17 cellular contexts compared by ENCODE assay signal in the genomic region with DNA sequence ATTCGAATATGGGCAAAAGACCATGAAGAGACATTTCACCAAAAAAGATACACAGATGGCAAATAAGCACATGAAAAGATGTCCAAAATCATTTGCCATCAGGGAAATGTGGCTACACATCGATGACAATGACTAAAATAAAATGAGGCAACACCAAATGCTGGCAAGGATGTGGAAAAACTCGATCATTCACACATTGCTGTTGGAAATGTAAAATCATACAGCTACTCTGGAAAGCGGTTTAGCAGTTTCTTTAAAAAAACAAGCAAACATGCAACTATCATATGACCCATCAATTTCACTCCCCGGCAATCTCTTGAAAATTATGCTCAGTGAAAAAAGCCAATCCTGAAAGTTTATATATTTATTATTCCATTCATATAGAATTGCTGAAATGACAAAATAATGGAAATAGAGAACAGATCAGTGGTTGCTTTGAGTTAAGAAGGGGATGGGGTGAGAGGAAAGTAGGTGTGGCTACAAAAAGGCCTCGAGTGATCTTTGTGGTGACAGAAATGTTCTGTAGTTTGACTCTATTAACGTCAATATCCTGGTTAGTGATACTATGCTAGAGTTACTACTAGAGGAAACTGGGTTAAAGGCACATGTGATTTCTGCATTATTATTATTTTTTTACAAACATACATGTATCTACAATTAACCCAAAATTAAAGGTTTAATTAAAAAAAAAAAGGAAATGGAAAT. TPM values are rescaled to one million over a fixed set of nuclear protein-coding genes. Genes with fewer than 3 reads are reported as not detected.
DNase-seq lines count a peak whose midpoint lies in the region; ATAC-seq and TF ChIP-seq lines count a peak whose summit lies in the region.
"Had no signal": no experiment of that assay in that cellular context is flagged by ENCODE, and none has a peak within 500 bp of the region (broad histone marks: within the 10 kb centered on the region; RNA-seq: fewer than 3 reads in every experiment).

No MANE protein-coding gene starts in this region.

- peaks cover 13% of the 10 kb centered on the region for H3K4me1 ChIP-seq in CD8-positive, alpha-beta T cell (ENCODE audit: insufficient read depth, low read length)
- peaks cover 4 to 29% (median 20%) of the 10 kb centered on the region in 4 donors for H3K4me1 ChIP-seq in esophagus muscularis mucosa

- no peaks in the 10 kb centered on the region for H3K27me3 Mint-ChIP-seq in activated CD4-positive, alpha-beta T cell treated with anti-CD3 and anti-CD28 coated beads for 36 hours
- no peaks in the 10 kb centered on the region for H3K27me3 Mint-ChIP-seq in CD8-positive, alpha-beta T cell (ENCODE audit: low read depth)
- no peaks in the 10 kb centered on the region for H3K27me3 Mint-ChIP-seq in activated CD8-positive, alpha-beta T cell treated with anti-CD3 and anti-CD28 coated beads, Interleukin-2, amount 10 ng/mL, durations not matched to agents 7 days and 5 days (ENCODE audit: low read depth)

- no peak overlapping the region for H3K4me3 ChIP-seq in CD8-positive, alpha-beta T cell (ENCODE audit: low read depth, low read length)
- no peak overlapping the region for H3K4me3 ChIP-seq in esophagus muscularis mucosa
- H3K4me3 ChIP-seq: smooth muscle cell had no signal

- peak overlapping the region; percentile 61 for H3K27ac Mint-ChIP-seq in activated CD4-positive, alpha-beta T cell treated with anti-CD3 and anti-CD28 coated beads for 36 hours
- no peak overlapping the region for H3K27ac Mint-ChIP-seq in CD8-positive, alpha-beta T cell
- H3K27ac Mint-ChIP-seq in activated CD8-positive, alpha-beta T cell treated with anti-CD3 and anti-CD28 coated beads, Interleukin-2, amount 10 ng/mL, durations not matched to agents 7 days and 5 days = no peak overlapping the region

- H3K36me3 ChIP-seq in CD8-positive, alpha-beta T cell (ENCODE audit: insufficient read depth, low read length) = no peaks in the 10 kb centered on the region
- no peaks in the 10 kb centered on the region for H3K36me3 ChIP-seq in esophagus muscularis mucosa

- H3K9me3 ChIP-seq in CD8-positive, alpha-beta T cell (ENCODE audit: low read length) = peaks cover 5% of the 10 kb centered on the region
- peaks cover 0 to 17% (median 8%) of the 10 kb centered on the region in 4 donors for H3K9me3 ChIP-seq in esophagus muscularis mucosa

- ATAC-seq in activated CD4-positive, alpha-beta T cell treated with anti-CD3 and anti-CD28 coated beads for 36 hours = peak; percentile 69
- ATAC-seq in CD8-positive, alpha-beta T cell = peak; percentile 84
- ATAC-seq in activated CD8-positive, alpha-beta T cell treated with anti-CD3 and anti-CD28 coated beads, Interleukin-2, amount 10 ng/mL, durations not matched to agents 7 days and 5 days = peak; percentile 47
- ATAC-seq: HCT116 had no signal

- H3K4me1 Mint-ChIP-seq in activated CD4-positive, alpha-beta T cell treated with anti-CD3 and anti-CD28 coated beads for 36 hours = peaks cover 52% of the 10 kb centered on the region
- H3K4me1 Mint-ChIP-seq in CD8-positive, alpha-beta T cell (ENCODE audit: low read depth) = peaks cover 45% of the 10 kb centered on the region
- peaks cover 25% of the 10 kb centered on the region for H3K4me1 Mint-ChIP-seq in activated CD8-positive, alpha-beta T cell treated with anti-CD3 and anti-CD28 coated beads, Interleukin-2, amount 10 ng/mL, durations not matched to agents 7 days and 5 days (ENCODE audit: low read depth)

- intact Hi-C loops in activated CD4-positive, alpha-beta T cell treated with anti-CD3 and anti-CD28 coated beads for 36 hours (cut with DNase I, micrococcal nuclease) = no loop called here
- intact Hi-C loops in CD8-positive, alpha-beta T cell (cut with DNase I, micrococcal nuclease) = no loop called here
- intact Hi-C loops in esophagus muscularis mucosa (cut with DNase I) = no loop called here

- CTCF ChIA-PET in activated CD4-positive, alpha-beta T cell treated with anti-CD3 and anti-CD28 coated beads for 36 hours (lab: Charles Lee) = no interaction called here
- CTCF ChIA-PET in CD8-positive, alpha-beta T cell (lab: Charles Lee) = no interaction called here
- CTCF ChIA-PET in activated CD8-positive, alpha-beta T cell treated with anti-CD3 and anti-CD28 coated beads, Interleukin-2, amount 10 ng/mL, durations not matched to agents 7 days and 5 days (lab: Charles Lee) = no interaction called here

- H3K4me3 Mint-ChIP-seq in activated CD4-positive, alpha-beta T cell treated with anti-CD3 and anti-CD28 coated beads for 36 hours = no peak overlapping the region
- H3K4me3 Mint-ChIP-seq in CD8-positive, alpha-beta T cell = no peak overlapping the region
- H3K4me3 Mint-ChIP-seq in activated CD8-positive, alpha-beta T cell treated with anti-CD3 and anti-CD28 coated beads, Interleukin-2, amount 10 ng/mL, durations not matched to agents 7 days and 5 days = no peak overlapping the region

- no peak overlapping the region for H3K27ac ChIP-seq in CD8-positive, alpha-beta T cell (ENCODE audit: low read depth, low read length)
- H3K27ac ChIP-seq in esophagus muscularis mucosa (replicated peaks in 1 of 4) = no peak overlapping the region
- H3K27ac ChIP-seq: 22Rv1 had no signal

- TF ChIP-seq CTCF in CD8-positive, alpha-beta T cell (IDR thresholded peaks at IDR 0.05) = no peak
- TF ChIP-seq CTCF in esophagus muscularis mucosa (IDR thresholded peaks at IDR 0.05) = no peak

- TF ChIP-seq POLR2A in esophagus muscularis mucosa (IDR thresholded peaks at IDR 0.05; ENCODE audit: low read depth) = no peak

- peak; percentile 9 for DNase-seq in activated CD4-positive, alpha-beta T cell treated with anti-CD3 and anti-CD28 coated beads for 36 hours
- no peak for DNase-seq in activated CD4-positive, alpha-beta T cell treated with anti-CD3 and anti-CD28 coated beads, Interleukin-2, amount 50 U/mL, for 48 hours
- DNase-seq in CD8-positive, alpha-beta T cell = no peak
- DNase-seq in activated CD8-positive, alpha-beta T cell treated with anti-CD3 and anti-CD28 coated beads, Interleukin-2, amount 10 ng/mL, durations not matched to agents 7 days and 5 days = no peak
- peak; percentile 5 for DNase-seq in fibroblast of gingiva (ENCODE audit: low read depth)
- no peak for DNase-seq in esophagus muscularis mucosa (ENCODE audit: extremely low spot score)
- no peak for DNase-seq in OCI-M2 (lab: John Stamatoyannopoulos, UW; ENCODE audit: unreplicated experiment)
- no peak for DNase-seq in SW480 (ENCODE audit: low spot score)
- DNase-seq: Calu3; NCI-H1092; NCI-H2029 treated with DMSO at 0.1 percent for 48 hours; NCI-H446; NK-92 treated with Interleukin-12 subunit alpha and Interleukin-12 subunit beta, amount 100 ng/mL, for 24 hours; substantia nigra had no signal

- peaks cover 34% of the 10 kb centered on the region for H3K36me3 Mint-ChIP-seq in activated CD4-positive, alpha-beta T cell treated with anti-CD3 and anti-CD28 coated beads for 36 hours (ENCODE audit: low read depth)
- peaks cover 31% of the 10 kb centered on the region for H3K36me3 Mint-ChIP-seq in CD8-positive, alpha-beta T cell
- peaks cover 45% of the 10 kb centered on the region for H3K36me3 Mint-ChIP-seq in activated CD8-positive, alpha-beta T cell treated with anti-CD3 and anti-CD28 coated beads, Interleukin-2, amount 10 ng/mL, durations not matched to agents 7 days and 5 days (ENCODE audit: low read depth)

- H3K9me3 Mint-ChIP-seq in activated CD4-positive, alpha-beta T cell treated with anti-CD3 and anti-CD28 coated beads for 36 hours (ENCODE audit: low read depth) = peaks cover 12% of the 10 kb centered on the region
- H3K9me3 Mint-ChIP-seq in CD8-positive, alpha-beta T cell = peaks cover 11% of the 10 kb centered on the region
- H3K9me3 Mint-ChIP-seq in activated CD8-positive, alpha-beta T cell treated with anti-CD3 and anti-CD28 coated beads, Interleukin-2, amount 10 ng/mL, durations not matched to agents 7 days and 5 days (ENCODE audit: insufficient read depth) = peaks cover 22% of the 10 kb centered on the region

- 85% methylated on average over 7 of the region's 7 CpGs for WGBS in esophagus muscularis mucosa

- H3K27me3 ChIP-seq in CD8-positive, alpha-beta T cell (ENCODE audit: insufficient read depth, low read length) = no peaks in the 10 kb centered on the region
- H3K27me3 ChIP-seq in esophagus muscularis mucosa = no peaks in the 10 kb centered on the region

- TF ChIP-seq EP300 in esophagus muscularis mucosa (IDR thresholded peaks at IDR 0.05) = no peak

- POLR2A ChIA-PET in activated CD4-positive, alpha-beta T cell treated with anti-CD3 and anti-CD28 coated beads for 36 hours (lab: Charles Lee) = no interaction called here
- POLR2A ChIA-PET in CD8-positive, alpha-beta T cell (lab: Charles Lee) = no interaction called here
- POLR2A ChIA-PET in activated CD8-positive, alpha-beta T cell treated with anti-CD3 and anti-CD28 coated beads, Interleukin-2, amount 10 ng/mL, durations not matched to agents 7 days and 5 days (lab: Charles Lee) = no interaction called here

RNA-seq across cellular contexts. Expression of a gene that starts 45.0 kb away (rescaled TPM):
- 10 to 100 TPM; 58.8 to 78.4 TPM for total RNA-seq in activated CD4-positive, alpha-beta T cell treated with anti-CD3 and anti-CD28 coated beads for 36 hours
- 10 to 100 TPM; 70.9 to 72.9 TPM for total RNA-seq in CD8-positive, alpha-beta T cell
- 10 to 100 TPM; 72.2 to 76.6 TPM for total RNA-seq in activated CD8-positive, alpha-beta T cell treated with anti-CD3 and anti-CD28 coated beads, Interleukin-2, amount 10 ng/mL, durations not matched to agents 7 days and 5 days
- 10 to 100 TPM; 56.8 to 73.1 (median 69.1) TPM for total RNA-seq in esophagus muscularis mucosa

Comparison
In these comparisons a context has a peak if more than half of its experiments do, and no peak if none do; other contexts are left out.
1. DNase-seq: peak in activated CD4-positive, alpha-beta T cell treated with anti-CD3 and anti-CD28 coated beads for 36 hours (single experiment) and fibroblast of gingiva (single experiment); none in activated CD4-positive, alpha-beta T cell treated with anti-CD3 and anti-CD28 coated beads, Interleukin-2, amount 50 U/mL, for 48 hours (0 of 2), CD8-positive, alpha-beta T cell (0 of 7), activated CD8-positive, alpha-beta T cell treated with anti-CD3 and anti-CD28 coated beads, Interleukin-2, amount 10 ng/mL, durations not matched to agents 7 days and 5 days (single experiment), esophagus muscularis mucosa (single experiment), OCI-M2 (single experiment) and SW480 (single experiment).
2. Peak in every context shown above with its lines, with median percentiles within 50 percentile points of each other: ATAC-seq.